8 cellular contexts compared by ENCODE assay signal in the genomic region with DNA sequence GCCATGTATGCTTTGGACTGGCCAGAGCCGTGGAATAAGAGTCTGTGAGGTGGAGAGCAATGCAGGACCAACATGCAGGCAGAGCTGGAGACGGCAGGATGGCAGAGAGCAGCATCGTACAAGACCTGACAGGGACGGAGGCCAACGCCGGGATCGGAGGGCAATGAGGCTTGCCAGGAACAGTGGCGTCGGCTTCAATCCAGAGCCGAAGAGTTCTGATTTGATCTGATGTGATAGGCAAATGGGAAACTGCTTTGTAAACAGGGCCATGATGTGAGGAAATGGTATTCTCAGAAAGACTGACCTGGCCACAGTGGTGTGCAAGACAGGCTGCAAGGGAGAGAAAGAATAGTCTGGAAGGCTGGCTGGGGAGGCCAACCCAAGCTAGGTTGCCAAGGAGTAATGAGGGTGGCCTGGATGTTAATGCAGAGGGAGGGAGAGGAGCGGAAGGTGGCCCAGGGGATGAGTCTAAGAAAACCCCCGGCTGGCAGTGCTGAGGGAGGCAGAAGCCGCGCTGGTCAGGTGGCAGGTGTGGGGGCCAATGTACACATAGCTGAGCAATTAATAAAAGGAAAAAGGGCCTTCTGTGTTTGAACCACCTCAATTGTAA. TPM values are rescaled to one million over a fixed set of nuclear protein-coding genes. Genes with fewer than 3 reads are reported as not detected.
DNase-seq lines count a peak whose midpoint lies in the region.

No MANE protein-coding gene starts in this region.

- H3K36me3 Mint-ChIP-seq in activated naive CD4-positive, alpha-beta T cell treated with anti-CD3 and anti-CD28 coated beads, Interleukin-2, amount 50 U/mL, for 24 hours = no peaks in the 10 kb centered on the region
- no peaks in the 10 kb centered on the region for H3K36me3 Mint-ChIP-seq in IgD-negative memory B cell

- no peaks in the 10 kb centered on the region for H3K9me3 Mint-ChIP-seq in activated naive CD4-positive, alpha-beta T cell treated with anti-CD3 and anti-CD28 coated beads, Interleukin-2, amount 50 U/mL, for 24 hours
- H3K9me3 Mint-ChIP-seq in IgD-negative memory B cell = no peaks in the 10 kb centered on the region

- H3K27ac Mint-ChIP-seq in activated naive CD4-positive, alpha-beta T cell treated with anti-CD3 and anti-CD28 coated beads, Interleukin-2, amount 50 U/mL, for 24 hours = peak overlapping the region; percentile 96
- H3K27ac Mint-ChIP-seq in IgD-negative memory B cell = peak overlapping the region; percentile 34 to 97 (median 35)

- H3K4me3 Mint-ChIP-seq in activated naive CD4-positive, alpha-beta T cell treated with anti-CD3 and anti-CD28 coated beads, Interleukin-2, amount 50 U/mL, for 24 hours = peak overlapping the region; percentile 78
- peak overlapping the region; percentile 0 to 92 (median 39) for H3K4me3 Mint-ChIP-seq in IgD-negative memory B cell

- in situ Hi-C loops in KBM-7 (cut with MboI; ENCODE audit: low pct_unique_long_range_greater_than_20kb, low sequenced_read_pairs) = no loop called here

- WGBS in esophagus, 2 donors = 42 to 63% methylated on average over 14 of the region's 14 CpGs

- H3K27ac ChIP-seq in esophagus (ENCODE audit: low read depth in 2 of 2, low read length in 1 of 2) (peak overlapping the region; percentile 93 to 97), substantia nigra (ENCODE audit: low read depth, low read length, poor library complexity, severe bottlenecking) (peak overlapping the region; percentile 37)

- H3K27me3 Mint-ChIP-seq in activated naive CD4-positive, alpha-beta T cell treated with anti-CD3 and anti-CD28 coated beads, Interleukin-2, amount 50 U/mL, for 24 hours = no peaks in the 10 kb centered on the region
- H3K27me3 Mint-ChIP-seq in IgD-negative memory B cell = peaks cover 21% of the 10 kb centered on the region

- DNase-seq in activated naive CD4-positive, alpha-beta T cell treated with anti-CD3 and anti-CD28 coated beads, Interleukin-2, amount 50 U/mL, for 16 hours = no peak
- peak in 3 of 49 donors; percentile 18 to 69 (median 59) for DNase-seq in substantia nigra (lab: John Stamatoyannopoulos, UW)
- no peak for DNase-seq in hypothalamus (lab: John Stamatoyannopoulos, UW)
- DNase-seq in KBM-7 = no peak
- no peak for DNase-seq in hippocampal formation (lab: John Stamatoyannopoulos, UW)

- H3K4me3 ChIP-seq in esophagus (ENCODE audit: low read depth in 1 of 2, low read length in 2 of 2) = no peak overlapping the region

- no peaks in the 10 kb centered on the region for H3K9me3 ChIP-seq in esophagus (ENCODE audit: control insufficient read depth in 2 of 2, insufficient read depth in 1 of 2, low read depth in 1 of 2, low read length in 1 of 2)

- no peaks in the 10 kb centered on the region for H3K36me3 ChIP-seq in esophagus (ENCODE audit: control insufficient read depth in 2 of 2, insufficient read depth in 2 of 2, low read length in 1 of 2)

- peaks cover 74% of the 10 kb centered on the region for H3K4me1 Mint-ChIP-seq in activated naive CD4-positive, alpha-beta T cell treated with anti-CD3 and anti-CD28 coated beads, Interleukin-2, amount 50 U/mL, for 24 hours
- H3K4me1 Mint-ChIP-seq in IgD-negative memory B cell = peaks cover 20 to 27% (median 24%) of the 10 kb centered on the region in 3 donors

- no peaks in the 10 kb centered on the region for H3K27me3 ChIP-seq in esophagus (ENCODE audit: control insufficient read depth in 1 of 2, insufficient read depth in 2 of 2, low read length in 2 of 2)

- H3K4me1 ChIP-seq in esophagus (ENCODE audit: control insufficient read depth in 2 of 2, insufficient read depth in 2 of 2, low read length in 1 of 2) = peaks cover 2 to 16% of the 10 kb centered on the region in 2 donors

RNA-seq across cellular contexts. Expression of a gene that starts 26.7 kb away (rescaled TPM):
- polyA plus RNA-seq in IgD-negative memory B cell (3.5 TPM), esophagus (10 to 100 TPM in 1 of 2 donors, 1 to 10 TPM in 1; 8.7 to 15.0 TPM)
